ENCODE assay signal across 8 cellular contexts in genomic region chr6:165231581-165232276, GRCh38.
A peak's percentile ranks its signal among the peaks of the same experiment; 100 is the strongest.
DNase-seq lines count a peak whose midpoint lies in the region; ATAC-seq, FAIRE-seq and TF ChIP-seq lines count a peak whose summit lies in the region.

No MANE protein-coding gene starts in this region.

- H3K36me3 ChIP-seq in Karpas-422 (ENCODE audit: insufficient read depth, low read length): no peaks in the 10 kb centered on the region

- H3K9ac ChIP-seq in Karpas-422 (ENCODE audit: low read length): no peak overlapping the region

- H3K9me3 Mint-ChIP-seq in CD4-positive, alpha-beta T cell: peaks cover 6% of the 10 kb centered on the region
- H3K9me3 Mint-ChIP-seq in activated naive CD4-positive, alpha-beta T cell treated with anti-CD3 and anti-CD28 coated beads for 36 hours: peaks cover 13% of the 10 kb centered on the region

- no peak for ATAC-seq in CD4-positive, alpha-beta T cell (ENCODE audit: poor library complexity)
- no peak for ATAC-seq in GM21529 (IDR thresholded peaks at IDR 0.05; ENCODE audit: unreplicated experiment)

- H3K9me3 ChIP-seq in Karpas-422 (ENCODE audit: low read length): no peaks in the 10 kb centered on the region
- H3K9me3 ChIP-seq in CD4-positive, alpha-beta T cell (ENCODE audit: control insufficient read depth, low read length): peaks cover 3% of the 10 kb centered on the region

- no peaks in the 10 kb centered on the region for H3K27me3 ChIP-seq in Karpas-422 (ENCODE audit: low read length)
- H3K27me3 ChIP-seq in CD4-positive, alpha-beta T cell (ENCODE audit: control insufficient read depth, insufficient read depth, low read length): no peaks in the 10 kb centered on the region

- CTCF ChIA-PET in CD4-positive, alpha-beta T cell (lab: Charles Lee): no interaction called here
- CTCF ChIA-PET in activated naive CD4-positive, alpha-beta T cell treated with anti-CD3 and anti-CD28 coated beads for 36 hours (lab: Charles Lee): no interaction called here

- H4K20me1 ChIP-seq in Karpas-422 (ENCODE audit: insufficient read depth, low read depth, low read length): no peaks in the 10 kb centered on the region

- no peak overlapping the region for H3K27ac ChIP-seq in Karpas-422 (ENCODE audit: low read length)
- no peak overlapping the region for H3K27ac ChIP-seq in VCaP
- no peak overlapping the region for H3K27ac ChIP-seq in CD4-positive, alpha-beta T cell (ENCODE audit: low read depth, low read length)

- no peak overlapping the region for H3K27ac Mint-ChIP-seq in CD4-positive, alpha-beta T cell
- no peak overlapping the region for H3K27ac Mint-ChIP-seq in activated naive CD4-positive, alpha-beta T cell treated with anti-CD3 and anti-CD28 coated beads for 36 hours

- DNase-seq in Karpas-422: peak; percentile 49
- DNase-seq in iPS-NIHi7 (ENCODE audit: extremely low spot score): peak; percentile 30
- no peak for DNase-seq in CD4-positive, alpha-beta T cell
- no peak for DNase-seq in OCI-M2 (lab: John Stamatoyannopoulos, UW; ENCODE audit: unreplicated experiment)
- no peak for DNase-seq in activated naive CD4-positive, alpha-beta T cell treated with anti-CD3 and anti-CD28 coated beads for 36 hours

- no peaks in the 10 kb centered on the region for H3K4me1 ChIP-seq in Karpas-422 (ENCODE audit: low read length)

- no peak overlapping the region for H3K4me3 ChIP-seq in Karpas-422 (ENCODE audit: low read length)

- H3K79me2 ChIP-seq in Karpas-422 (ENCODE audit: low read length): no peaks in the 10 kb centered on the region

- H3K9me2 ChIP-seq in Karpas-422 (replicated peaks; ENCODE audit: insufficient read depth, low read length): no peaks in the 10 kb centered on the region

- peak; percentile 97 for FAIRE-seq in A204.1 (lab: Jason Lieb, UNC)

- intact Hi-C loops in CD4-positive, alpha-beta T cell (cut with DNase I, micrococcal nuclease): no loop called here
- intact Hi-C loops in activated naive CD4-positive, alpha-beta T cell treated with anti-CD3 and anti-CD28 coated beads for 36 hours (cut with micrococcal nuclease): no loop called here

- no peak overlapping the region for H3K4me3 Mint-ChIP-seq in CD4-positive, alpha-beta T cell
- H3K4me3 Mint-ChIP-seq in activated naive CD4-positive, alpha-beta T cell treated with anti-CD3 and anti-CD28 coated beads for 36 hours: no peak overlapping the region

- H3K4me2 ChIP-seq in Karpas-422 (ENCODE audit: low read depth, low read length, poor library complexity, severe bottlenecking): no peak overlapping the region

- no peaks in the 10 kb centered on the region for H3K27me3 Mint-ChIP-seq in CD4-positive, alpha-beta T cell
- H3K27me3 Mint-ChIP-seq in activated naive CD4-positive, alpha-beta T cell treated with anti-CD3 and anti-CD28 coated beads for 36 hours (ENCODE audit: low read depth): no peaks in the 10 kb centered on the region

- H3K4me1 Mint-ChIP-seq in CD4-positive, alpha-beta T cell (ENCODE audit: low read depth): no peaks in the 10 kb centered on the region
- no peaks in the 10 kb centered on the region for H3K4me1 Mint-ChIP-seq in activated naive CD4-positive, alpha-beta T cell treated with anti-CD3 and anti-CD28 coated beads for 36 hours (ENCODE audit: low read depth)

- no peaks in the 10 kb centered on the region for H3K36me3 Mint-ChIP-seq in CD4-positive, alpha-beta T cell (ENCODE audit: low read depth)
- no peaks in the 10 kb centered on the region for H3K36me3 Mint-ChIP-seq in activated naive CD4-positive, alpha-beta T cell treated with anti-CD3 and anti-CD28 coated beads for 36 hours (ENCODE audit: low read depth)

- H2AFZ ChIP-seq in Karpas-422 (ENCODE audit: low read length): no peak overlapping the region

- peak; percentile 86 for TF ChIP-seq CTCF in VCaP (conservative IDR thresholded peaks at IDR 0.05)
- no peak for TF ChIP-seq CTCF in CD4-positive, alpha-beta T cell (IDR thresholded peaks at IDR 0.05)

- POLR2A ChIA-PET in CD4-positive, alpha-beta T cell (lab: Charles Lee): no interaction called here

Comparison
In these comparisons a context has a peak if more than half of its experiments do, and no peak if none do; other contexts are left out.
1. DNase-seq: peak in Karpas-422 (single experiment) and iPS-NIHi7 (single experiment); none in CD4-positive, alpha-beta T cell (0 of 10), OCI-M2 (single experiment) and activated naive CD4-positive, alpha-beta T cell treated with anti-CD3 and anti-CD28 coated beads for 36 hours (single experiment).